In genomic region chr12:122402264-122402663, GRCh38 we compare ENCODE assay signal across 15 cellular contexts. TPM values are rescaled to one million over a fixed set of nuclear protein-coding genes. Genes with fewer than 3 reads are reported as not detected.
DNase-seq lines count a peak whose midpoint lies in the region; ATAC-seq, FAIRE-seq and TF ChIP-seq lines count a peak whose summit lies in the region.
"Had no signal": no experiment of that assay in that cellular context is flagged by ENCODE, and none has a peak within 500 bp of the region (broad histone marks: within the 10 kb centered on the region; RNA-seq: fewer than 3 reads in every experiment).

No MANE protein-coding gene starts in this region.

- H3K4me3 ChIP-seq in PC-9 = no peak overlapping the region
- H3K4me3 ChIP-seq in sigmoid colon = no peak overlapping the region
- H3K4me3 ChIP-seq in pancreas = no peak overlapping the region

- CTCF ChIA-PET in PC-9 (lab: Charles Lee) = no interaction called here

- H3K27me3 Mint-ChIP-seq in stimulated activated naive B cell treated with anti-CD40 and anti-IgM and Interleukin-4, amounts not matched to agents 10 μg/mL and 1 μg/mL and 100 μg/mL, for 72 hours = no peaks in the 10 kb centered on the region

- TF ChIP-seq EP300 in sigmoid colon (IDR thresholded peaks at IDR 0.05) = no peak

- H3K9me3 Mint-ChIP-seq in stimulated activated naive B cell treated with anti-CD40 and anti-IgM and Interleukin-4, amounts not matched to agents 10 μg/mL and 1 μg/mL and 100 μg/mL, for 72 hours = no peaks in the 10 kb centered on the region

- peaks cover 51% of the 10 kb centered on the region for H3F3A ChIP-seq in PC-9 (ENCODE audit: insufficient read depth, low read depth)

- peaks cover 39% of the 10 kb centered on the region for H3K4me1 ChIP-seq in PC-9 (replicated peaks; ENCODE audit: insufficient read depth)
- peaks cover 0 to 94% (median 85%) of the 10 kb centered on the region in 4 donors for H3K4me1 ChIP-seq in sigmoid colon
- peaks cover 22 to 35% (median 31%) of the 10 kb centered on the region in 3 donors for H3K4me1 ChIP-seq in pancreas

- H3K27ac Mint-ChIP-seq in stimulated activated naive B cell treated with anti-CD40 and anti-IgM and Interleukin-4, amounts not matched to agents 10 μg/mL and 1 μg/mL and 100 μg/mL, for 72 hours = no peak overlapping the region

- POLR2A ChIA-PET in PC-9 (lab: Charles Lee; ENCODE audit: unreplicated experiment) = no interaction called here

- no peak overlapping the region for H3K4me2 ChIP-seq in PC-9

- no peaks in the 10 kb centered on the region for H3K9me2 ChIP-seq in PC-9 (ENCODE audit: insufficient read depth)

- H3K9me3 ChIP-seq in PC-9 (ENCODE audit: insufficient read depth, low read depth) = no peaks in the 10 kb centered on the region
- no peaks in the 10 kb centered on the region for H3K9me3 ChIP-seq in sigmoid colon
- no peaks in the 10 kb centered on the region for H3K9me3 ChIP-seq in pancreas

- no peak overlapping the region for H2AFZ ChIP-seq in PC-9

- DNase-seq in PC-9 = no peak
- DNase-seq in epithelial cell of prostate (ENCODE audit: low read depth, low spot score) = no peak
- DNase-seq in sigmoid colon = no peak
- DNase-seq in stimulated activated naive B cell treated with anti-CD40 and anti-IgM and Interleukin-4, amounts not matched to agents 10 μg/mL and 1 μg/mL and 100 μg/mL, for 72 hours = no peak
- no peak for DNase-seq in pancreas
- DNase-seq in G401 (ENCODE audit: low spot score) = no peak
- DNase-seq: NCI-H1048, NCI-H146, NCI-H2107, NCI-H226, NCI-H526, SHP77 treated with DMSO at 0.1 percent for 48 hours had no signal

- H4K20me1 ChIP-seq in PC-9 (ENCODE audit: insufficient read depth) = no peaks in the 10 kb centered on the region

- H3K4me3 Mint-ChIP-seq in stimulated activated naive B cell treated with anti-CD40 and anti-IgM and Interleukin-4, amounts not matched to agents 10 μg/mL and 1 μg/mL and 100 μg/mL, for 72 hours = no peak overlapping the region

- TF ChIP-seq CTCF in 22Rv1 (IDR thresholded peaks at IDR 0.05) (no peak), PC-9 (conservative IDR thresholded peaks at IDR 0.05) (no peak), sigmoid colon (IDR thresholded peaks at IDR 0.05) (no peak), pancreas (IDR thresholded peaks at IDR 0.05) (no peak)

- no peak for TF ChIP-seq POLR2A in sigmoid colon (IDR thresholded peaks at IDR 0.05)

- H3K27me3 ChIP-seq in PC-9 (ENCODE audit: insufficient read depth, low read depth) (no peaks in the 10 kb centered on the region), sigmoid colon (no peaks in the 10 kb centered on the region), pancreas (no peaks in the 10 kb centered on the region)

- H3K4me1 Mint-ChIP-seq in stimulated activated naive B cell treated with anti-CD40 and anti-IgM and Interleukin-4, amounts not matched to agents 10 μg/mL and 1 μg/mL and 100 μg/mL, for 72 hours = peaks cover 26 to 42% of the 10 kb centered on the region in 2 donors

- peaks cover 78% of the 10 kb centered on the region for H3K79me2 ChIP-seq in PC-9 (ENCODE audit: low read depth)

- peak overlapping the region; percentile 99; the same call in 1 of the 2 replicates for H3K27ac ChIP-seq in 22Rv1
- H3K27ac ChIP-seq in PC-9 = peak overlapping the region; percentile 100
- H3K27ac ChIP-seq in epithelial cell of prostate = peak overlapping the region; percentile 98
- peak overlapping the region; percentile 54 to 99 (median 87) for H3K27ac ChIP-seq in sigmoid colon
- H3K27ac ChIP-seq in pancreas = no peak overlapping the region

- H3K36me3 Mint-ChIP-seq in stimulated activated naive B cell treated with anti-CD40 and anti-IgM and Interleukin-4, amounts not matched to agents 10 μg/mL and 1 μg/mL and 100 μg/mL, for 72 hours = peaks cover 7 to 16% of the 10 kb centered on the region in 2 donors

- intact Hi-C loops in PC-9 (cut with micrococcal nuclease; ENCODE audit: unreplicated experiment) (no loop called here), sigmoid colon (cut with DNase I) (no loop called here), pancreas (cut with DNase I) (loop anchor here in 1 of 3 donors (5.0 kb wide), 1 partner anchor 60 kb away; no protein-coding TSS in a partner anchor)

- WGBS in sigmoid colon, 2 donors = 93 to 95% methylated on average over 4 of the region's 4 CpGs
- WGBS in pancreas, 2 donors = 90 to 97% methylated on average over 4 of the region's 4 CpGs

- no peak for ATAC-seq in stimulated activated naive B cell treated with anti-CD40 and anti-IgM and Interleukin-4, amounts not matched to agents 10 μg/mL and 1 μg/mL and 100 μg/mL, for 72 hours (replicated peaks)
- ATAC-seq in pancreas (no peak), GM21390 (IDR thresholded peaks at IDR 0.05; ENCODE audit: unreplicated experiment) (no peak)

- in situ Hi-C loops in G401 (cut with HindIII; ENCODE audit: low sequenced_read_pairs) = no loop called here

- BruUV-seq in PC-9 (replicated peaks; lab: Mats Ljungman, UMichigan) = no TSS peak

- no peak for FAIRE-seq in pancreas (lab: Jason Lieb, UNC)
- FAIRE-seq: A204.1 had no signal

- no peaks in the 10 kb centered on the region for H3K36me3 ChIP-seq in PC-9 (ENCODE audit: low read depth)
- no peaks in the 10 kb centered on the region for H3K36me3 ChIP-seq in sigmoid colon
- no peaks in the 10 kb centered on the region for H3K36me3 ChIP-seq in pancreas

RNA-seq across cellular contexts. Expression of gene CLIP1, which starts 20.2 kb away (rescaled TPM):
- total RNA-seq in PC-9 (2021) (80.8 and 86.9 TPM in 2 replicates), sigmoid colon (100 to 1,000 TPM; 159 to 257 (median 196) TPM), pancreas (10 to 100 TPM; 29.6 to 43.9 (median 35.3) TPM)
- polyA plus RNA-seq in sigmoid colon (10 to 100 TPM; 16.8 to 20.1 (median 19.5) TPM), pancreas (10 to 100 TPM; 17.1 to 19.8 TPM)
- 19.7 and 21.6 TPM in 2 replicates for total RNA-seq in G401 (2014; rRNA removed; shearing (Covaris generic))

Comparison
In these comparisons a context has a peak if more than half of its experiments do, and no peak if none do; other contexts are left out.
1. H3K27ac ChIP-seq: peak in 22Rv1 (single experiment), PC-9 (single experiment), epithelial cell of prostate (single experiment) and sigmoid colon (4 of 4); none in pancreas (0 of 4).